32 cellular contexts compared by ENCODE assay signal in genomic region chr14:93099187-93099586, GRCh38. TPM values are rescaled to one million over a fixed set of nuclear protein-coding genes. Genes with fewer than 3 reads are reported as not detected.
A peak's percentile ranks its signal among the peaks of the same experiment; 100 is the strongest.
DNase-seq lines count a peak whose midpoint lies in the region; ATAC-seq and TF ChIP-seq lines count a peak whose summit lies in the region.
"Had no signal": no experiment of that assay in that cellular context is flagged by ENCODE, and none has a peak within 500 bp of the region (broad histone marks: within the 10 kb centered on the region; RNA-seq: fewer than 3 reads in every experiment).

No MANE protein-coding gene starts in this region.

- TF ChIP-seq CTCF in right atrium auricular region (IDR thresholded peaks at IDR 0.05) = no peak
- TF ChIP-seq CTCF in dorsolateral prefrontal cortex (IDR thresholded peaks at IDR 0.05 in 54 of 56, conservative IDR thresholded peaks at IDR 0.05 in 2 of 56; ENCODE audit: low read depth in 1 of 56, partially characterized antibody in 56 of 56) = no peak
- no peak for TF ChIP-seq CTCF in progenitor cell of endocrine pancreas (IDR thresholded peaks at IDR 0.05; ENCODE audit: unreplicated experiment)

- H3K4me3 Mint-ChIP-seq in progenitor cell of endocrine pancreas (ENCODE audit: low read depth) = peak overlapping the region; percentile 48
- no peak overlapping the region for H3K4me3 Mint-ChIP-seq in CD4-positive, alpha-beta memory T cell
- H3K4me3 Mint-ChIP-seq: activated CD4-positive, alpha-beta T cell treated with anti-CD3 and anti-CD28 coated beads for 36 hours; CD4-positive, alpha-beta T cell; neural progenitor cell had no signal

- H3K36me3 Mint-ChIP-seq in progenitor cell of endocrine pancreas (ENCODE audit: insufficient read depth) = no peaks in the 10 kb centered on the region
- H3K36me3 Mint-ChIP-seq in CD4-positive, alpha-beta memory T cell = peaks cover 0 to 5% of the 10 kb centered on the region in 2 donors
- H3K36me3 Mint-ChIP-seq: activated naive CD4-positive, alpha-beta T cell treated with anti-CD3 and anti-CD28 coated beads, Interleukin-2, amount 50 U/mL, for 72 hours; neural progenitor cell had no signal

- POLR2A ChIA-PET in CD4-positive, alpha-beta memory T cell (lab: Charles Lee; ENCODE audit: partially characterized antibody) = interaction anchor here (2.0 kb wide), 1 partner anchor 14 kb away, joined by 4 read pairs; no protein-coding TSS in a partner anchor

- H3K9me3 Mint-ChIP-seq in progenitor cell of endocrine pancreas (ENCODE audit: low read depth) = no peaks in the 10 kb centered on the region
- no peaks in the 10 kb centered on the region for H3K9me3 Mint-ChIP-seq in CD4-positive, alpha-beta memory T cell
- H3K9me3 Mint-ChIP-seq: activated naive CD4-positive, alpha-beta T cell treated with anti-CD3 and anti-CD28 coated beads, Interleukin-2, amount 50 U/mL, for 72 hours; CD4-positive, alpha-beta T cell; neural progenitor cell had no signal

- intact Hi-C loops in Right ventricle myocardium inferior (cut with DNase I) (no loop called here), dorsolateral prefrontal cortex (cut with DNase I) (no loop called here)
- intact Hi-C loops in CD4-positive, alpha-beta memory T cell (cut with micrococcal nuclease) = no loop called here

- H3K27me3 ChIP-seq in right atrium auricular region (no peaks in the 10 kb centered on the region), dorsolateral prefrontal cortex (no peaks in the 10 kb centered on the region)
- H3K27me3 ChIP-seq in CD4-positive, alpha-beta memory T cell (ENCODE audit: insufficient read depth, low read length) = no peaks in the 10 kb centered on the region
- H3K27me3 ChIP-seq: neural progenitor cell, sigmoid colon, tibial artery, vagina had no signal

- DNase-seq in right atrium auricular region (ENCODE audit: low spot score) = no peak
- no peak for DNase-seq in Right ventricle myocardium inferior (ENCODE audit: missing footprints)
- no peak for DNase-seq in dorsolateral prefrontal cortex
- no peak for DNase-seq in left lobe of liver (ENCODE audit: low spot score)
- DNase-seq in progenitor cell of endocrine pancreas (ENCODE audit: low spot score, unreplicated experiment) = no peak
- no peak for DNase-seq in CD4-positive, alpha-beta memory T cell
- DNase-seq in KG1 (lab: John Stamatoyannopoulos, UW) = no peak
- DNase-seq: activated CD4-positive, alpha-beta T cell treated with anti-CD3 and anti-CD28 coated beads for 36 hours; activated CD8-positive, alpha-beta memory T cell treated with anti-CD3 and anti-CD28 coated beads for 24 hours; amygdala; CD4-positive, alpha-beta T cell; effector CD4-positive, alpha-beta T cell; lower lobe of right lung; MM.1S; mucosa of descending colon; NCI-H1105 treated with DMSO at 0.1 percent for 48 hours; NCI-H187 treated with DMSO at 0.1 percent for 48 hours; NCI-H2171 treated with DMSO at 0.1 percent for 48 hours; NCI-H526; SIG-M5; sigmoid colon; stimulated activated CD4-positive, alpha-beta T cell treated with anti-CD3 and anti-CD28 coated beads, Interleukin-12 subunit alpha, Interleukin-12 subunit beta, amount 100 ng/mL, for 4 hours; stimulated activated CD4-positive, alpha-beta T cell treated with anti-CD3 and anti-CD28 coated beads, Interleukin-2, amount 100 ng/mL, for 48 hours; SW 1271; T-helper 9 cell; tibial artery had no signal

- no peaks in the 10 kb centered on the region for H3K36me3 ChIP-seq in right atrium auricular region
- H3K36me3 ChIP-seq in CD4-positive, alpha-beta memory T cell (ENCODE audit: insufficient read depth, low read length) = no peaks in the 10 kb centered on the region
- H3K36me3 ChIP-seq: lower lobe of right lung, neural progenitor cell, sigmoid colon, tibial artery, vagina had no signal

- peaks cover 27% of the 10 kb centered on the region for H3K4me1 Mint-ChIP-seq in progenitor cell of endocrine pancreas (ENCODE audit: low read depth)
- peaks cover 14 to 39% (median 20%) of the 10 kb centered on the region in 4 donors for H3K4me1 Mint-ChIP-seq in CD4-positive, alpha-beta memory T cell

- CTCF ChIA-PET in CD4-positive, alpha-beta memory T cell (lab: Charles Lee; ENCODE audit: partially characterized antibody) = interaction anchor here (1.2 to 12.7 kb wide), 3 partner anchors 14 to 39 kb away, joined by 3 to 129 read pairs (median 6); no protein-coding TSS in a partner anchor

- no peak for ATAC-seq in Right ventricle myocardium inferior
- peak; percentile 54 for ATAC-seq in left lobe of liver
- ATAC-seq in SK-N-SH treated with all-trans-retinoic acid at 6 μM for 48 hours = no peak
- ATAC-seq: activated CD4-positive, alpha-beta T cell treated with anti-CD3 and anti-CD28 coated beads for 36 hours; activated naive CD4-positive, alpha-beta T cell treated with anti-CD3 and anti-CD28 coated beads, Interleukin-2, amount 50 U/mL, for 72 hours; lower lobe of right lung; mucosa of descending colon had no signal

- H3K9me3 ChIP-seq in right atrium auricular region = no peaks in the 10 kb centered on the region
- H3K9me3 ChIP-seq in CD4-positive, alpha-beta memory T cell (ENCODE audit: control insufficient read depth in 1 of 2, low read length in 2 of 2) = no peaks in the 10 kb centered on the region
- H3K9me3 ChIP-seq: lower lobe of right lung, mucosa of descending colon, sigmoid colon, tibial artery, vagina had no signal

- H3K4me1 ChIP-seq in right atrium auricular region = peaks cover 0 to 70% of the 10 kb centered on the region in 2 donors
- H3K4me1 ChIP-seq in CD4-positive, alpha-beta memory T cell (ENCODE audit: insufficient read depth, low read length) = peaks cover 12% of the 10 kb centered on the region
- H3K4me1 ChIP-seq: neural progenitor cell had no signal

- H3K27me3 Mint-ChIP-seq in progenitor cell of endocrine pancreas = no peaks in the 10 kb centered on the region
- H3K27me3 Mint-ChIP-seq in CD4-positive, alpha-beta memory T cell = no peaks in the 10 kb centered on the region
- H3K27me3 Mint-ChIP-seq: activated CD4-positive, alpha-beta T cell treated with anti-CD3 and anti-CD28 coated beads for 36 hours; CD4-positive, alpha-beta T cell had no signal

- H3K27ac ChIP-seq in right atrium auricular region (peak overlapping the region; percentile 35 to 53), dorsolateral prefrontal cortex (peak overlapping the region in 36 of 59 donors; percentile 1 to 70 (median 34))
- H3K27ac ChIP-seq in CD4-positive, alpha-beta memory T cell (ENCODE audit: low read depth, low read length) = no peak overlapping the region
- H3K27ac ChIP-seq: epithelial cell of prostate, HL-60, lower lobe of right lung, neural progenitor cell, tibial artery, vagina had no signal

- H3K4me3 ChIP-seq in right atrium auricular region (no peak overlapping the region), dorsolateral prefrontal cortex (peak overlapping the region in 2 of 59 donors; percentile 10 to 15)
- no peak overlapping the region for H3K4me3 ChIP-seq in CD4-positive, alpha-beta memory T cell (ENCODE audit: low read length in 2 of 2)
- H3K4me3 ChIP-seq: lower lobe of right lung, mucosa of descending colon, neural progenitor cell, sigmoid colon, tibial artery, vagina had no signal

- peak overlapping the region; percentile 88 for H3K27ac Mint-ChIP-seq in progenitor cell of endocrine pancreas
- H3K27ac Mint-ChIP-seq in CD4-positive, alpha-beta memory T cell = peak overlapping the region in 3 of 7 donors; percentile 22 to 24 (median 23)
- H3K27ac Mint-ChIP-seq: activated CD4-positive, alpha-beta T cell treated with anti-CD3 and anti-CD28 coated beads for 36 hours; activated naive CD4-positive, alpha-beta T cell treated with anti-CD3 and anti-CD28 coated beads, Interleukin-2, amount 50 U/mL, for 72 hours; CD4-positive, alpha-beta T cell; neural progenitor cell had no signal

TF ChIP-seq in SK-N-SH treated with all-trans-retinoic acid at 6 μM for 48 hours, 23 proteins besides CTCF, POLR2A, EP300 and RAD21 (continues in another document):
- no peak for TF ChIP-seq RARB (CRISPR knock-in tag; IDR thresholded peaks at IDR 0.05)
- no peak for TF ChIP-seq ZFP3 (CRISPR knock-in tag; IDR thresholded peaks at IDR 0.05)
- TF ChIP-seq ISL1 (CRISPR knock-in tag; IDR thresholded peaks at IDR 0.05) = no peak
- TF ChIP-seq PPARA (CRISPR knock-in tag; IDR thresholded peaks at IDR 0.05; ENCODE audit: borderline replicate concordance) = no peak
- TF ChIP-seq, protein P1, sequence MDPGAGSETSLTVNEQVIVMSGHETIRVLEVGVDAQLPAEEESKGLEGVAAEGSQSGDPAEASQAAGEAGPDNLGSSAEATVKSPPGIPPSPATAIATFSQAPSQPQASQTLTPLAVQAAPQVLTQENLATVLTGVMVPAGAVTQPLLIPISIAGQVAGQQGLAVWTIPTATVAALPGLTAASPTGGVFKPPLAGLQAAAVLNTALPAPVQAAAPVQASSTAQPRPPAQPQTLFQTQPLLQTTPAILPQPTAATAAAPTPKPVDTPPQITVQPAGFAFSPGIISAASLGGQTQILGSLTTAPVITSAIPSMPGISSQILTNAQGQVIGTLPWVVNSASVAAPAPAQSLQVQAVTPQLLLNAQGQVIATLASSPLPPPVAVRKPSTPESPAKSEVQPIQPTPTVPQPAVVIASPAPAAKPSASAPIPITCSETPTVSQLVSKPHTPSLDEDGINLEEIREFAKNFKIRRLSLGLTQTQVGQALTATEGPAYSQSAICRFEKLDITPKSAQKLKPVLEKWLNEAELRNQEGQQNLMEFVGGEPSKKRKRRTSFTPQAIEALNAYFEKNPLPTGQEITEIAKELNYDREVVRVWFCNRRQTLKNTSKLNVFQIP (CRISPR knock-in tag; IDR thresholded peaks at IDR 0.05; ENCODE audit: borderline replicate concordance, low read depth) = no peak
- TF ChIP-seq PATZ1 (CRISPR knock-in tag; IDR thresholded peaks at IDR 0.05; ENCODE audit: borderline replicate concordance) = no peak
- no peak for TF ChIP-seq ZNF8 (CRISPR knock-in tag; IDR thresholded peaks at IDR 0.05)

RNA-seq across cellular contexts. Expression of gene ITPK1, which starts 16.5 kb away (rescaled TPM):
- 10 to 100 TPM; 58.3 to 76.0 TPM for total RNA-seq in right atrium auricular region
- total RNA-seq in Right ventricle myocardium inferior = 123 TPM
- 100 to 1,000 TPM; 230 to 451 (median 314) TPM for total RNA-seq in dorsolateral prefrontal cortex
- total RNA-seq in left lobe of liver = 61.3 TPM
- total RNA-seq in progenitor cell of endocrine pancreas = 71.3 and 72.0 TPM in 2 replicates
- total RNA-seq in CD4-positive, alpha-beta memory T cell = 10 to 100 TPM; 26.8 to 30.0 TPM
- polyA plus RNA-seq in CD4-positive, alpha-beta memory T cell = 10 to 100 TPM; 12.5 to 26.9 TPM
